Comparison of ENCODE assay signal across 8 cellular contexts in the genomic region with DNA sequence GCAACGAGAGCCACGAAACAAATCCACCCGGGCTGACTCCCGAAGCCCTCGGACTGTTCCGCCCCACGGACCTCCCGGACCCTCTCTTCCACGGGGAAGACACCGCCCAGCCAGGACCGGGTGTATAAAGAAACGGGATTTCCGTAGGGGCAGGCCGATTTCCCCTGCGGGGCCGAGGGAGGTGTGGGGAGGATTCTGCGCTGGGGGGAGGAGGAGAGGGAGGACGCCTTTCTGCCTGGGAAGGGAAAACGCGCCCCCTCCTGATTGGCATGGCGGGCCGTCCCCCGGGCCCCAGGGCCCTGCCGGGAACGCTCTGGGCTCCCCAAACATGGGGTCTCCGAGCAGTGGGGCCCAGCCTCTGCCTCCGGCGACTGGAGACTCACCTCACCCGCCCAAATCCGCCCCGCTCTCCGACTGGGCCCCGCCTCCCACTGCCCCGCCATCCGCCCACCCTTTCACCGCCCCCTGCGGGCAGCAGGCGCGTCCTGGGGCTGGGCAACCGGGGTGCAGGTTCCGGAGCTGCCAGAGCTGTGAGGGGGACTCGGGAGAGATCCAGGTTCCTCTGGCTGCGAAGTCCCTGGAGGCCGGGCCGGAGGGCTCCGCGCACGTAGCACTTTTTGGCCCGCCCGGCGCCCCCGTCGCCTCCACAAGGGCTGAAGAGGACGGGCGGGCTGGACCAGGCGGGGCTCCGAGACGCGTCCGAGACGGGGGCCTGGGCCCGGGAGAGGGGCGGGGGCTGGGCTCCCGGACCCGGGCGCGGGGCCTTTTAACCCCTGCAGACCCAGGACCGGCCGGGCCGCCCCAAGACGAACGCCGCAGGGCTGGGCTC. TPM values are rescaled to one million over a fixed set of nuclear protein-coding genes. Genes with fewer than 3 reads are reported as not detected.
A peak's percentile ranks its signal among the peaks of the same experiment; 100 is the strongest.
DNase-seq lines count a peak whose midpoint lies in the region; ATAC-seq and TF ChIP-seq lines count a peak whose summit lies in the region.

No MANE protein-coding gene starts in this region.

- no peak overlapping the region for H3K27ac Mint-ChIP-seq in neural progenitor cell

- peak overlapping the region; percentile 54 to 92 (median 62) for H3K4me3 ChIP-seq in fibroblast of lung (replicated peaks in 1 of 4; ENCODE audit: control extremely low read depth in 1 of 4, insufficient read depth in 1 of 4, low read depth in 3 of 4, low read length in 4 of 4)
- peak overlapping the region; percentile 74 for H3K4me3 ChIP-seq in neural progenitor cell
- H3K4me3 ChIP-seq in thymus (ENCODE audit: low read length): peak overlapping the region; percentile 95

- H3K4me2 ChIP-seq in fibroblast of lung (ENCODE audit: extremely low read depth, insufficient read depth, low read length): peak overlapping the region; percentile 87
- peak overlapping the region; percentile 99 for H3K4me2 ChIP-seq in neural progenitor cell

- peak overlapping the region; percentile 27 for H3K27ac ChIP-seq in fibroblast of lung (ENCODE audit: insufficient read depth, low read length)
- H3K27ac ChIP-seq in neural progenitor cell: peak overlapping the region; percentile 97
- peak overlapping the region; percentile 74 for H3K27ac ChIP-seq in thymus (ENCODE audit: low read depth)

- H3K4me1 ChIP-seq in fibroblast of lung (ENCODE audit: control insufficient read depth, extremely low read depth, insufficient read depth, low read length): peaks cover 2% of the 10 kb centered on the region
- H3K4me1 ChIP-seq in neural progenitor cell: peaks cover 19% of the 10 kb centered on the region
- H3K4me1 ChIP-seq in thymus (ENCODE audit: control insufficient read depth, insufficient read depth, low read length): peaks cover 14% of the 10 kb centered on the region

- H3K36me3 ChIP-seq in fibroblast of lung (ENCODE audit: control insufficient read depth, insufficient read depth, low read length): peaks cover 5% of the 10 kb centered on the region
- H3K36me3 ChIP-seq in neural progenitor cell: no peaks in the 10 kb centered on the region
- peaks cover 14% of the 10 kb centered on the region for H3K36me3 ChIP-seq in thymus (ENCODE audit: control insufficient read depth, insufficient read depth)

- peaks cover 7% of the 10 kb centered on the region for H3K36me3 Mint-ChIP-seq in activated T-cell treated with anti-CD3 and anti-CD28 coated beads, Interleukin-2, amount 50 U/mL, for 4 hours (ENCODE audit: insufficient read depth)
- H3K36me3 Mint-ChIP-seq in neural progenitor cell: peaks cover 11% of the 10 kb centered on the region

- no peaks in the 10 kb centered on the region for H3K9me3 Mint-ChIP-seq in activated T-cell treated with anti-CD3 and anti-CD28 coated beads, Interleukin-2, amount 50 U/mL, for 4 hours
- H3K9me3 Mint-ChIP-seq in neural progenitor cell: no peaks in the 10 kb centered on the region

- peak overlapping the region; percentile 81 for H3K9ac ChIP-seq in fibroblast of lung (ENCODE audit: insufficient read depth, low read length)
- peak overlapping the region; percentile 56 for H3K9ac ChIP-seq in neural progenitor cell

- 1% methylated on average over 73 of the region's 73 CpGs for WGBS in thymus

- ATAC-seq in HG02759 (IDR thresholded peaks at IDR 0.05; ENCODE audit: unreplicated experiment): peak; percentile 44
- ATAC-seq in activated T-cell treated with anti-CD3 and anti-CD28 coated beads, Interleukin-2, amount 50 U/mL, for 4 hours: peak; percentile 44 to 45

- H2AFZ ChIP-seq in fibroblast of lung (ENCODE audit: low read length) (peak overlapping the region; percentile 62), neural progenitor cell (replicated peaks) (peak overlapping the region; percentile 89)

- H3K27me3 ChIP-seq in fibroblast of lung (ENCODE audit: control insufficient read depth, insufficient read depth, low read length) (no peaks in the 10 kb centered on the region), neural progenitor cell (peaks cover 19% of the 10 kb centered on the region), thymus (ENCODE audit: control insufficient read depth, insufficient read depth) (peaks cover 20% of the 10 kb centered on the region)

- TF ChIP-seq CTCF in fibroblast of lung (conservative IDR thresholded peaks at IDR 0.05 in 1 of 2, IDR thresholded peaks at IDR 0.05 in 1 of 2; ENCODE audit: low read depth in 1 of 2, low read length in 2 of 2) (peak; percentile 24 to 25), neural progenitor cell (IDR thresholded peaks at IDR 0.05) (peak; percentile 31)

- H3K79me2 ChIP-seq in fibroblast of lung (ENCODE audit: control insufficient read depth, insufficient read depth, low read length) (peaks cover 14% of the 10 kb centered on the region), neural progenitor cell (ENCODE audit: low read depth) (peaks cover 23% of the 10 kb centered on the region)

- peak; percentile 60 for DNase-seq in NCI-H1092 treated with DMSO at 0.1 percent for 48 hours (lab: John Stamatoyannopoulos, UW)
- no peak for DNase-seq in NCI-H1092 (lab: John Stamatoyannopoulos, UW)
- peak; percentile 84 for DNase-seq in NCI-H2171 (lab: John Stamatoyannopoulos, UW)
- DNase-seq in activated T-cell treated with anti-CD3 and anti-CD28 coated beads, Interleukin-2, amount 50 U/mL, for 4 hours: peak; percentile 52
- DNase-seq in fibroblast of lung (ENCODE audit: low read depth in 2 of 2): peak; percentile 46 to 49
- peak; percentile 93 for DNase-seq in neural progenitor cell (ENCODE audit: low spot score)

- H3K27me3 Mint-ChIP-seq in activated T-cell treated with anti-CD3 and anti-CD28 coated beads, Interleukin-2, amount 50 U/mL, for 4 hours (ENCODE audit: low read depth): peaks cover 3% of the 10 kb centered on the region
- peaks cover 4% of the 10 kb centered on the region for H3K27me3 Mint-ChIP-seq in neural progenitor cell (ENCODE audit: insufficient read depth, low read depth)

- H4K20me1 ChIP-seq in fibroblast of lung (ENCODE audit: control insufficient read depth, extremely low read depth, insufficient read depth, low read length): no peaks in the 10 kb centered on the region
- H4K20me1 ChIP-seq in neural progenitor cell (ENCODE audit: low read depth): peaks cover 33% of the 10 kb centered on the region

- H3K9me3 ChIP-seq in fibroblast of lung (ENCODE audit: control insufficient read depth, insufficient read depth, low read depth, low read length): no peaks in the 10 kb centered on the region
- H3K9me3 ChIP-seq in neural progenitor cell (ENCODE audit: low read depth): no peaks in the 10 kb centered on the region
- peaks cover 2% of the 10 kb centered on the region for H3K9me3 ChIP-seq in thymus (ENCODE audit: control insufficient read depth)

- peak overlapping the region; percentile 73 for H3K4me3 Mint-ChIP-seq in activated T-cell treated with anti-CD3 and anti-CD28 coated beads, Interleukin-2, amount 50 U/mL, for 4 hours
- H3K4me3 Mint-ChIP-seq in neural progenitor cell: peak overlapping the region; percentile 87

- H3K4me1 Mint-ChIP-seq in activated T-cell treated with anti-CD3 and anti-CD28 coated beads, Interleukin-2, amount 50 U/mL, for 4 hours (ENCODE audit: low read depth): peaks cover 15% of the 10 kb centered on the region
- H3K4me1 Mint-ChIP-seq in neural progenitor cell: peaks cover 13% of the 10 kb centered on the region

- peaks cover 29% of the 10 kb centered on the region for H3F3A ChIP-seq in neural progenitor cell (ENCODE audit: low read depth)

RNA-seq across cellular contexts. Expression of gene PPDPF, which starts 0.6 kb away (rescaled TPM):
- 100 to 1,000 TPM; 137 to 171 (median 165) TPM for total RNA-seq in activated T-cell treated with anti-CD3 and anti-CD28 coated beads, Interleukin-2, amount 50 U/mL, for 4 hours
- total RNA-seq in fibroblast of lung (39.5 and 58.0 TPM in 2 replicates), neural progenitor cell (ENCODE audit: low replicate concordance) (4.1 and 82.2 TPM in 2 replicates)
- polyA plus RNA-seq in fibroblast of lung (29.7 and 34.0 TPM in 2 replicates), thymus (229 TPM)
- polyA plus RNA-seq in fibroblast of lung (2012): 352 and 430 TPM in 2 replicates
- 38.1 and 71.2 TPM in 2 replicates for polyA minus RNA-seq in fibroblast of lung (ENCODE audit: low replicate concordance)

RNA-seq across cellular contexts. Expression of gene PTK6, which starts 17.2 kb away (rescaled TPM):
- under 1 TPM; 0.13 to 0.21 (median 0.16) TPM for total RNA-seq in activated T-cell treated with anti-CD3 and anti-CD28 coated beads, Interleukin-2, amount 50 U/mL, for 4 hours
- total RNA-seq in fibroblast of lung (under 0.01 and 0.17 TPM in 2 replicates), neural progenitor cell (ENCODE audit: low replicate concordance) (not detected in 2 replicates)
- polyA plus RNA-seq in fibroblast of lung (not detected in 2 replicates), thymus (2.7 TPM)
- polyA plus RNA-seq in fibroblast of lung (2012): 0.05 and 0.07 TPM in 2 replicates
- not detected in 2 replicates for polyA minus RNA-seq in fibroblast of lung (ENCODE audit: low replicate concordance)

RNA-seq across cellular contexts. Expression of gene EEF1A2, which starts 21.1 kb away (rescaled TPM):
- total RNA-seq in activated T-cell treated with anti-CD3 and anti-CD28 coated beads, Interleukin-2, amount 50 U/mL, for 4 hours: under 1 TPM; 0.63 to 0.96 (median 0.74) TPM
- 1.7 and 2.6 TPM in 2 replicates for total RNA-seq in fibroblast of lung
- 0.16 and 0.46 TPM in 2 replicates for polyA plus RNA-seq in fibroblast of lung
- 0.52 and 1.7 TPM in 2 replicates for polyA plus RNA-seq in fibroblast of lung (2012)
- polyA minus RNA-seq in fibroblast of lung (ENCODE audit: low replicate concordance): 5.9 TPM in 1 of 2 replicates, not detected in the other
- 0.54 and 1.5 TPM in 2 replicates for total RNA-seq in neural progenitor cell (ENCODE audit: low replicate concordance)
- polyA plus RNA-seq in thymus: 2.2 TPM

RNA-seq across cellular contexts. Expression of gene SRMS, which starts 27.6 kb away (rescaled TPM):
- total RNA-seq in activated T-cell treated with anti-CD3 and anti-CD28 coated beads, Interleukin-2, amount 50 U/mL, for 4 hours: not detected
- total RNA-seq in fibroblast of lung (not detected in 2 replicates), neural progenitor cell (ENCODE audit: low replicate concordance) (not detected in 2 replicates)
- polyA plus RNA-seq in fibroblast of lung (not detected in 2 replicates), thymus (0.05 TPM)
- polyA plus RNA-seq in fibroblast of lung (2012): not detected in 2 replicates
- polyA minus RNA-seq in fibroblast of lung (ENCODE audit: low replicate concordance): not detected in 2 replicates

RNA-seq across cellular contexts. Expression of gene FNDC11, which starts 34.0 kb away (rescaled TPM):
- under 1 TPM; 0.13 to 0.19 (median 0.18) TPM for total RNA-seq in activated T-cell treated with anti-CD3 and anti-CD28 coated beads, Interleukin-2, amount 50 U/mL, for 4 hours
- total RNA-seq in fibroblast of lung (1.0 and 1.7 TPM in 2 replicates), neural progenitor cell (ENCODE audit: low replicate concordance) (0.39 and 9.0 TPM in 2 replicates)
- polyA plus RNA-seq in fibroblast of lung (0.18 and 0.22 TPM in 2 replicates), thymus (1.2 TPM)
- 0.51 and 0.53 TPM in 2 replicates for polyA plus RNA-seq in fibroblast of lung (2012)
- 0.11 and 0.31 TPM in 2 replicates for polyA minus RNA-seq in fibroblast of lung (ENCODE audit: low replicate concordance)

Comparison
In these comparisons a context has a peak if more than half of its experiments do, and no peak if none do; other contexts are left out.
1. H3K27ac ChIP-seq: peak in every context shown above with its lines; median percentile 97 in neural progenitor cell; 74 in thymus; 27 in fibroblast of lung.